Comparison of ENCODE assay signal across 9 cellular contexts in the genomic region with DNA sequence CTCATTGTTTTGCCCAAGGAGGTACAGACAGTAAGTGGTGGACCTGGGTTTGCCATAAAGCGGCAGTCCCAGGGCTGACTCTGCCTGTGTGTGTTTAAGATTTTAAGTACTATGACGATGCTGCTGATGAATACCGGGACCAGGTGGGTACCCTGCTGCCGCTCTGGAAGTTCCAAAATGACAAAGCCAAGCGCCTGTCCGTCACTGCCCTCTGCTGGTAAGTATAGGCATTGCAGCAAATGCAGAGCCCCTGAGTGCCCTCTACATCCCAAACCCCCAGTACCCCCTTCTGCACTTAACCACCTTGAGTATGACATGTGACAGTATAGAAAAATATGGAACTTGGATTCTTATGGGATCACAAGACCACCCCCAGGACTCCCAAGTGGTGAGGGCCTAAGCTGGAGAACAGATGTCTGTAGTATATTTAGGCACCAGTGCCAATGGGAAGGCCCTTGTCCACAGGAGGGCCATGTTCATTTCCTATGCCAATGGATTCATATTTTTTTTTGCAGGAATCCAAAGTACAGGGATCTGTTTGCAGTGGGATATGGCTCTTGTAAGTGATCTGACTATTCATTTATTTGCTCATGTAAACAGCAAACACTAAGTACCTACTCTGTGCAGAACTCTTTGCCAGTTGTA. TPM values are rescaled to one million over a fixed set of nuclear protein-coding genes. Genes with fewer than 3 reads are reported as not detected.
A peak's percentile ranks its signal among the peaks of the same experiment; 100 is the strongest.
DNase-seq lines count a peak whose midpoint lies in the region; ATAC-seq, FAIRE-seq and TF ChIP-seq lines count a peak whose summit lies in the region.
"Had no signal": no experiment of that assay in that cellular context is flagged by ENCODE, and none has a peak within 500 bp of the region (broad histone marks: within the 10 kb centered on the region; RNA-seq: fewer than 3 reads in every experiment).

No MANE protein-coding gene starts in this region.

- FAIRE-seq in HTR-8/SVneo (lab: Jason Lieb, UNC) = no peak

- DNase-seq in DMS153 (lab: John Stamatoyannopoulos, UW) (peak; percentile 36), HTR-8/SVneo (ENCODE audit: insufficient read length, low spot score) (peak; percentile 41), RWPE2 (ENCODE audit: low spot score) (no peak), head of caudate nucleus (peak; percentile 41 to 90 (median 76)), renal cortical epithelial cell (ENCODE audit: low read depth) (peak; percentile 20), GF-D8 (lab: John Stamatoyannopoulos, UW) (no peak)
- DNase-seq in activated effector memory CD4-positive, alpha-beta T cell treated with anti-CD3 and anti-CD28 coated beads, Interleukin-2, amount 50 U/mL, for 16 hours = peak; percentile 90

- TF ChIP-seq CTCF in RWPE2 (IDR thresholded peaks at IDR 0.05; ENCODE audit: poor library complexity, severe bottlenecking) = peak; percentile 95

- H3K4me1 ChIP-seq in RWPE2 (ENCODE audit: insufficient read depth, poor library complexity, severe bottlenecking) = no peaks in the 10 kb centered on the region

- no peaks in the 10 kb centered on the region for H3K36me3 ChIP-seq in RWPE2 (ENCODE audit: low read depth)

- H3K27me3 ChIP-seq in RWPE2 (ENCODE audit: insufficient read depth, poor library complexity, severe bottlenecking) = no peaks in the 10 kb centered on the region

- intact Hi-C loops in head of caudate nucleus (cut with DNase I) = loop anchor here (5.0 kb wide), 6 partner anchors 43 to 168 kb away; partner anchors contain the start of genes DNAI1 and FAM219A

- ATAC-seq in RWPE2 (ENCODE audit: low read depth) (peak; percentile 48; the same call in 2 of the 3 replicates), HG03025 (IDR thresholded peaks at IDR 0.05; ENCODE audit: low FRiP score, unreplicated experiment) (no peak)

- no peaks in the 10 kb centered on the region for H3K9me3 ChIP-seq in RWPE2 (ENCODE audit: severe bottlenecking)

- no peak overlapping the region for H3K27ac ChIP-seq in RWPE2 (ENCODE audit: poor library complexity, severe bottlenecking)

- H3K4me3 ChIP-seq in RWPE2 (ENCODE audit: severe bottlenecking) = no peak overlapping the region

RNA-seq across cellular contexts. Expression of gene ENHO, which starts 22.0 kb away (rescaled TPM):
- total RNA-seq in renal cortical epithelial cell = 0.30 TPM in 1 of 2 replicates, not detected in the other

RNA-seq across cellular contexts. Expression of gene DNAI1, which starts 42.1 kb away (rescaled TPM):
- 0.99 TPM in 1 of 2 replicates, not detected in the other for total RNA-seq in renal cortical epithelial cell
- total RNA-seq: activated CD8-positive, alpha-beta memory T cell treated with anti-CD3 and anti-CD28 coated beads for 36 hours had no signal

RNA-seq across cellular contexts. Expression of gene FAM219A, which starts 42.4 kb away (rescaled TPM):
- 11.6 and 17.2 TPM in 2 replicates for total RNA-seq in renal cortical epithelial cell

Comparison
In these comparisons a context has a peak if more than half of its experiments do, and no peak if none do; other contexts are left out.
1. DNase-seq: peak in DMS153 (single experiment), HTR-8/SVneo (single experiment), activated effector memory CD4-positive, alpha-beta T cell treated with anti-CD3 and anti-CD28 coated beads, Interleukin-2, amount 50 U/mL, for 16 hours (single experiment), head of caudate nucleus (42 of 42) and renal cortical epithelial cell (single experiment); none in RWPE2 (single experiment) and GF-D8 (single experiment).